8 cellular contexts compared by ENCODE assay signal in genomic region chr20:21125849-21126840, GRCh38. TPM values are rescaled to one million over a fixed set of nuclear protein-coding genes. Genes with fewer than 3 reads are reported as not detected.
A peak's percentile ranks its signal among the peaks of the same experiment; 100 is the strongest.
DNase-seq lines count a peak whose midpoint lies in the region; ATAC-seq and TF ChIP-seq lines count a peak whose summit lies in the region.

KIZ (plus strand) TSS chr20:21126082; CDS start chr20:21126116, 34 bp downstream.

- DNase-seq in NCI-H1694 (lab: John Stamatoyannopoulos, UW) (peak; percentile 56), right atrium auricular region (ENCODE audit: low spot score) (peak; percentile 94), aorta (peak; percentile 97 to 100)

- peaks cover 3% of the 10 kb centered on the region for H3K36me3 Mint-ChIP-seq in T-helper 1 cell treated with Interleukin-12 subunit alpha and Interleukin-12 subunit beta and Interleukin-4 antibody, amounts not matched to agents 30 μg/mL and 1 μg/mL, for 36 hours (ENCODE audit: low read depth)

- peak within 1 kb of the TSS; percentile 91 for H3K4me3 Mint-ChIP-seq in T-helper 1 cell treated with Interleukin-12 subunit alpha and Interleukin-12 subunit beta and Interleukin-4 antibody, amounts not matched to agents 30 μg/mL and 1 μg/mL, for 36 hours

- no peaks in the 10 kb centered on the region for H3K36me3 ChIP-seq in right atrium auricular region
- H3K36me3 ChIP-seq in rectal smooth muscle tissue (ENCODE audit: control insufficient read depth, insufficient read depth, low read length), result no peaks in the 10 kb centered on the region
- H3K36me3 ChIP-seq in aorta (ENCODE audit: control insufficient read depth in 1 of 2, insufficient read depth in 2 of 2, low read length in 1 of 2), result no peaks in the 10 kb centered on the region

- peak; percentile 85 for TF ChIP-seq POLR2A in GM15510 (IDR thresholded peaks at IDR 0.05; ENCODE audit: borderline replicate concordance, extremely low read depth, insufficient read length)

- intact Hi-C loops in aorta (cut with DNase I), result loop anchor here (5.0 to 10.0 kb wide), 4 partner anchors 56 to 414 kb away; partner anchors contain the start of genes RALGAPA2 (in 2 of the 2) and XRN2 (in 2 of the 2)

- H3K9me3 Mint-ChIP-seq in T-helper 1 cell treated with Interleukin-12 subunit alpha and Interleukin-12 subunit beta and Interleukin-4 antibody, amounts not matched to agents 30 μg/mL and 1 μg/mL, for 36 hours, result no peaks in the 10 kb centered on the region

- H3K27me3 ChIP-seq in right atrium auricular region (no peaks in the 10 kb centered on the region), rectal smooth muscle tissue (ENCODE audit: control insufficient read depth, insufficient read depth, low read length) (no peaks in the 10 kb centered on the region), aorta (ENCODE audit: control insufficient read depth in 1 of 2, insufficient read depth in 2 of 2, low read length in 1 of 2) (no peaks in the 10 kb centered on the region)

- peak within 1 kb of the TSS; percentile 86 for H3K27ac Mint-ChIP-seq in T-helper 1 cell treated with Interleukin-12 subunit alpha and Interleukin-12 subunit beta and Interleukin-4 antibody, amounts not matched to agents 30 μg/mL and 1 μg/mL, for 36 hours

- H3K27me3 Mint-ChIP-seq in T-helper 1 cell treated with Interleukin-12 subunit alpha and Interleukin-12 subunit beta and Interleukin-4 antibody, amounts not matched to agents 30 μg/mL and 1 μg/mL, for 36 hours (ENCODE audit: low read depth), result no peaks in the 10 kb centered on the region

- H3K4me1 ChIP-seq in right atrium auricular region, result peaks cover 0 to 10% of the 10 kb centered on the region in 2 donors
- H3K4me1 ChIP-seq in rectal smooth muscle tissue (ENCODE audit: control insufficient read depth, insufficient read depth, low read length), result no peaks in the 10 kb centered on the region
- H3K4me1 ChIP-seq in aorta (ENCODE audit: control insufficient read depth in 1 of 2, insufficient read depth in 2 of 2, low read length in 2 of 2), result no peaks in the 10 kb centered on the region

- H3K4me1 Mint-ChIP-seq in T-helper 1 cell treated with Interleukin-12 subunit alpha and Interleukin-12 subunit beta and Interleukin-4 antibody, amounts not matched to agents 30 μg/mL and 1 μg/mL, for 36 hours (ENCODE audit: low read depth), result peaks cover 13% of the 10 kb centered on the region

- H3K9me3 ChIP-seq in right atrium auricular region, result no peaks in the 10 kb centered on the region
- no peaks in the 10 kb centered on the region for H3K9me3 ChIP-seq in aorta (ENCODE audit: control insufficient read depth, low read length)

- WGBS in aorta, 2 donors, result 1% methylated on average over 37 to 73 of the region's 73 CpGs

- TF ChIP-seq CTCF in right atrium auricular region (IDR thresholded peaks at IDR 0.05), result peak; percentile 13 to 60

- peak; percentile 98 for ATAC-seq in HG02885 (IDR thresholded peaks at IDR 0.05; ENCODE audit: poor library complexity, unreplicated experiment)
- peak; percentile 100 for ATAC-seq in aorta (ENCODE audit: low FRiP score)

- peak within 1 kb of the TSS; percentile 88 to 100 for H3K4me3 ChIP-seq in right atrium auricular region
- peak within 1 kb of the TSS; percentile 86 for H3K4me3 ChIP-seq in rectal smooth muscle tissue (ENCODE audit: low read length)
- peak within 1 kb of the TSS; percentile 84 to 95 for H3K4me3 ChIP-seq in aorta (ENCODE audit: low read length in 2 of 2)

- peak within 1 kb of the TSS; percentile 57 for H3K9ac ChIP-seq in rectal smooth muscle tissue (ENCODE audit: low read length)

- H3K27ac ChIP-seq in angular gyrus (ENCODE audit: low read depth, low read length) (peak within 1 kb of the TSS; percentile 92), right atrium auricular region (peak within 1 kb of the TSS; percentile 83 to 93), rectal smooth muscle tissue (ENCODE audit: low read depth, low read length) (peak within 1 kb of the TSS; percentile 86), aorta (ENCODE audit: low read depth in 1 of 2, low read length in 2 of 2) (peak within 1 kb of the TSS in 1 of 2 donors; percentile 11)

RNA-seq across cellular contexts. Expression of gene KIZ, which starts in this region (rescaled TPM):
- total RNA-seq in right atrium auricular region (10 to 100 TPM; 16.1 to 30.4 TPM), aorta (10 to 100 TPM; 22.0 to 29.4 TPM)
- polyA plus RNA-seq in aorta, result 10 to 100 TPM; 15.9 to 22.7 TPM
